In genomic region chr7:130822642-130823041, GRCh38 we compare ENCODE assay signal across 15 cellular contexts.
A peak's percentile ranks its signal among the peaks of the same experiment; 100 is the strongest.
DNase-seq lines count a peak whose midpoint lies in the region; TF ChIP-seq lines count a peak whose summit lies in the region.
"Had no signal": no experiment of that assay in that cellular context is flagged by ENCODE, and none has a peak within 500 bp of the region (broad histone marks: within the 10 kb centered on the region; RNA-seq: fewer than 3 reads in every experiment).

No MANE protein-coding gene starts in this region.

- H3K9me2 ChIP-seq in GM23248 (ENCODE audit: insufficient read depth), result no peaks in the 10 kb centered on the region

- intact Hi-C loops in transverse colon (cut with DNase I; ENCODE audit: low total_unique reads), result no loop called here

- TF ChIP-seq CTCF in transverse colon (IDR thresholded peaks at IDR 0.05), result no peak

- peak overlapping the region; percentile 43 for H3K4me2 ChIP-seq in GM23248 (ENCODE audit: unreplicated experiment)

- H3K9me3 ChIP-seq in GM23248 (ENCODE audit: low read depth) (no peaks in the 10 kb centered on the region), transverse colon (peaks cover 12 to 14% of the 10 kb centered on the region in 2 donors)

- H2AFZ ChIP-seq in ACC112 (ENCODE audit: low read length, unreplicated experiment), result peak overlapping the region; percentile 80
- peak overlapping the region; percentile 49 for H2AFZ ChIP-seq in GM23248

- H4K20me1 ChIP-seq in GM23248 (ENCODE audit: insufficient read depth), result no peaks in the 10 kb centered on the region

- in situ Hi-C loops in GM23248 (cut with MboI), result no loop called here
- in situ Hi-C loops in SK-MEL-5 (cut with HindIII; ENCODE audit: low pct_unique_long_range_greater_than_20kb, low sequenced_read_pairs), result no loop called here
- in situ Hi-C loops in transverse colon (cut with MboI; ENCODE audit: low pct_ligation_motif_present in 1 of 4, low pct_unique_long_range_greater_than_20kb in 1 of 4, low sequenced_read_pairs in 3 of 4), result no loop called here

- H3F3A ChIP-seq in GM23248 (ENCODE audit: insufficient read depth), result peaks cover 12% of the 10 kb centered on the region; the same call in 1 of the 2 replicates

- H3K4me1 ChIP-seq in ACC112 (ENCODE audit: control insufficient read depth, insufficient read depth, low read length, unreplicated experiment) (peaks cover 7% of the 10 kb centered on the region), GM23248 (ENCODE audit: insufficient read depth) (peaks cover 14% of the 10 kb centered on the region), transverse colon (no peaks in the 10 kb centered on the region)
- H3K4me1 ChIP-seq: HAP-1, upper lobe of right lung had no signal

- 21 to 32% methylated on average over 2 of the region's 2 CpGs for WGBS in GM23248 (ENCODE audit: low coverage in 1 of 2, low lambda C conversion rate in 2 of 2, missing lambda C conversion rate in 2 of 2), 2 experiments
- 16 to 23% methylated on average over 2 of the region's 2 CpGs for WGBS in transverse colon (ENCODE audit: low coverage in 1 of 2), 2 donors

- 0 out of 2 replicates have a peak overlapping the region, but pooled peaks have one; percentile 1 for H3K4me3 ChIP-seq in ACC112 (ENCODE audit: low read depth, low read length)
- H3K4me3 ChIP-seq in GM23248, result peak overlapping the region; percentile 39
- no peak overlapping the region for H3K4me3 ChIP-seq in transverse colon
- H3K4me3 ChIP-seq: HAP-1, upper lobe of right lung had no signal

- DNase-seq in GM23248 (peak; percentile 44), SK-MEL-5 (ENCODE audit: low read depth, low spot score) (peak; percentile 99), iris pigment epithelial cell (ENCODE audit: low read depth) (peak; percentile 58), KG1 (lab: John Stamatoyannopoulos, UW) (no peak), activated gamma-delta T cell treated with Interleukin-2 at 50 U/mL for 16 hours (no peak), transverse colon (no peak), SIG-M5 (lab: John Stamatoyannopoulos, UW) (no peak)
- DNase-seq: CD8-positive, alpha-beta memory T cell; DMS79; NCI-H1092 treated with DMSO at 0.1 percent for 48 hours; PC-3; stimulated activated naive B cell treated with anti-CD40 and anti-IgM and Interleukin-4, amounts not matched to agents 10 μg/mL and 1 μg/mL and 100 μg/mL, for 72 hours; upper lobe of right lung had no signal

- H3K79me2 ChIP-seq in ACC112 (ENCODE audit: control insufficient read depth, insufficient read depth, low read length, unreplicated experiment), result no peaks in the 10 kb centered on the region
- no peaks in the 10 kb centered on the region for H3K79me2 ChIP-seq in GM23248 (ENCODE audit: insufficient read depth)

- no peak for TF ChIP-seq POLR2A in transverse colon (IDR thresholded peaks at IDR 0.05)

- peak overlapping the region; percentile 15; the same call in 1 of the 2 replicates for H3K9ac ChIP-seq in GM23248

- H3K36me3 ChIP-seq in ACC112 (ENCODE audit: insufficient read depth, low read length) (no peaks in the 10 kb centered on the region; the same call in 1 of the 2 replicates), GM23248 (ENCODE audit: low read depth) (no peaks in the 10 kb centered on the region), transverse colon (no peaks in the 10 kb centered on the region)
- H3K36me3 ChIP-seq: HAP-1, upper lobe of right lung had no signal

- H3K27me3 ChIP-seq in ACC112 (ENCODE audit: insufficient read depth, low read length) (no peaks in the 10 kb centered on the region), GM23248 (replicated peaks; ENCODE audit: insufficient read depth) (no peaks in the 10 kb centered on the region), transverse colon (no peaks in the 10 kb centered on the region)
- H3K27me3 ChIP-seq: upper lobe of right lung had no signal

- TF ChIP-seq EP300 in transverse colon (IDR thresholded peaks at IDR 0.05; ENCODE audit: low read depth), result no peak

- H3K27ac ChIP-seq in ACC112 (ENCODE audit: low read depth, low read length), result no peak overlapping the region
- H3K27ac ChIP-seq in GM23248, result no peak overlapping the region
- H3K27ac ChIP-seq in transverse colon, result no peak overlapping the region
- H3K27ac ChIP-seq: upper lobe of right lung had no signal

Comparison
In these comparisons a context has a peak if more than half of its experiments do, and no peak if none do; other contexts are left out.
1. H3K4me3 ChIP-seq: peak in ACC112 (single experiment) and GM23248 (single experiment); none in transverse colon (0 of 4).
2. DNase-seq: peak in GM23248 (single experiment), SK-MEL-5 (single experiment) and iris pigment epithelial cell (single experiment); none in KG1 (single experiment), activated gamma-delta T cell treated with Interleukin-2 at 50 U/mL for 16 hours (single experiment), transverse colon (single experiment) and SIG-M5 (single experiment).